ENCODE assay signal across 18 cellular contexts in genomic region chr4:47690611-47691010, GRCh38.
DNase-seq lines count a peak whose midpoint lies in the region; ATAC-seq and TF ChIP-seq lines count a peak whose summit lies in the region.
"Had no signal": no experiment of that assay in that cellular context is flagged by ENCODE, and none has a peak within 500 bp of the region (broad histone marks: within the 10 kb centered on the region; RNA-seq: fewer than 3 reads in every experiment).

No MANE protein-coding gene starts in this region.

- ATAC-seq in GM18519 (IDR thresholded peaks at IDR 0.05; ENCODE audit: low FRiP score, unreplicated experiment) (peak; percentile 56), HG02759 (IDR thresholded peaks at IDR 0.05; ENCODE audit: unreplicated experiment) (peak; percentile 68), HG02840 (IDR thresholded peaks at IDR 0.05; ENCODE audit: low FRiP score, unreplicated experiment) (no peak)
- ATAC-seq: CD8-positive, alpha-beta T cell; T-helper 17 cell had no signal

- no peak for TF ChIP-seq POLR2A in NB4 (IDR thresholded peaks at IDR 0.05; ENCODE audit: extremely low read depth, insufficient read length)

- H3K4me3 ChIP-seq in NB4 (ENCODE audit: low read depth, low read length): no peak overlapping the region
- H3K4me3 ChIP-seq: Peyer's patch had no signal

- TF ChIP-seq CTCF in NB4 (IDR thresholded peaks at IDR 0.05; ENCODE audit: low read depth, low read length): no peak
- no peak for TF ChIP-seq CTCF in GM20000 (IDR thresholded peaks at IDR 0.05; ENCODE audit: extremely low read depth, missing control alignments)

- peak; percentile 9 for DNase-seq in NB4 (ENCODE audit: low read depth)
- DNase-seq in kidney tubule cell (ENCODE audit: low spot score): peak; percentile 4
- no peak for DNase-seq in GM20000 (ENCODE audit: low spot score)
- no peak for DNase-seq in globus pallidus (ENCODE audit: low spot score)
- DNase-seq: BE2C; CD8-positive, alpha-beta T cell; GOT3; IMR-90; NCI-H1048; NCI-H146; NCI-H2081 treated with DMSO at 0.1 percent for 48 hours; NCI-H69; Peyer's patch; Right ventricle myocardium superior; T-helper 17 cell had no signal

Comparison
In these comparisons a context has a peak if more than half of its experiments do, and no peak if none do; other contexts are left out.
1. DNase-seq: peak in NB4 (single experiment) and kidney tubule cell (single experiment); none in GM20000 (single experiment) and globus pallidus (single experiment).